ENCODE assay signal across 8 cellular contexts in the genomic region with DNA sequence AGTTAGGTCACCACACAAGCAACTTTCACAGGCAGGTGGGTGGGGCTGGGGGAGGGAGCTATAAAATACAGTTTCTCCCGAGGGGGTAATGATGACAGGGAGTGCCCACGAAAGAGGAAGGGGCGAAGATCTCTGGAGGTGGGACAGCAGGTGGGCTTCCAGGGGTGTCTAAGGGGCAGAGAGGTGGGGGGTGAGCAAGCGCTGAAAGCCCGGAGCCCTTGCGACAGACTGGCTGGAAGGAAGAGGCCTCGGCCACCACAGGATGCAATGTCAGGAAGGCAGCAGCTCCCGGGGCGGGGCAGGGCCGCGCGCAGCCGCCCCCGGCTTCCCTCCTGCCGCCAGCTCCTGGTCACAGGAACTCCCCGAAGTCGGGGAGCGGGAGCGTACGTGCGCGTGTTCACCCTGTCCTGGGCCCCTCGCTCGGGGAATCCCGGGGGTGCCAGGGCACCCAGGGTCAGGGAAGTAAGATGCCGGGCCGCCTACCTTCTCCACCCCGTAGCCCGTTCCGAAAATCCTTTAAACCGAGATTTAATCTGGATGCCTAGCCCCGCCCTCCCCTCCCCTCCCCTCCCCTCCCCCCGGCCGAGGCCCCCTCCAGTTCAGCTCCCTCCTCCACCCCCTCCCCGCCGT.
A peak's percentile ranks its signal among the peaks of the same experiment; 100 is the strongest.
DNase-seq lines count a peak whose midpoint lies in the region; ATAC-seq and TF ChIP-seq lines count a peak whose summit lies in the region.

No MANE protein-coding gene starts in this region.

- H3K4me1 Mint-ChIP-seq in CD4-positive, alpha-beta memory T cell, result peaks cover 33 to 47% (median 44%) of the 10 kb centered on the region in 4 donors
- peaks cover 46% of the 10 kb centered on the region for H3K4me1 Mint-ChIP-seq in activated T-helper 17 cell treated with anti-CD3 and anti-CD28 coated beads, Interleukin-2, amount 50 U/mL, for 72 hours
- H3K4me1 Mint-ChIP-seq in osteocyte (ENCODE audit: unreplicated experiment), result peaks cover 63% of the 10 kb centered on the region

- DNase-seq in CD4-positive, alpha-beta memory T cell, result peak in 3 of 5 donors; percentile 17 to 68 (median 20)
- DNase-seq in NCI-H146 (lab: John Stamatoyannopoulos, UW) (peak; percentile 61), osteocyte (ENCODE audit: extremely low spot score, unreplicated experiment) (no peak), NCI-H526 treated with DMSO at 0.1 percent for 48 hours (lab: John Stamatoyannopoulos, UW) (no peak), NCI-H2196 (lab: John Stamatoyannopoulos, UW; ENCODE audit: unreplicated experiment) (no peak)

- POLR2A ChIA-PET in CD4-positive, alpha-beta memory T cell (lab: Charles Lee; ENCODE audit: partially characterized antibody), result interaction anchor here (0.6 to 1.6 kb wide), 4 partner anchors 13 to 194 kb away, joined by 3 to 4 read pairs (median 4); no protein-coding TSS in a partner anchor

- H3K36me3 Mint-ChIP-seq in CD4-positive, alpha-beta memory T cell, result no peaks in the 10 kb centered on the region
- peaks cover 33% of the 10 kb centered on the region for H3K36me3 Mint-ChIP-seq in activated T-helper 17 cell treated with anti-CD3 and anti-CD28 coated beads, Interleukin-2, amount 50 U/mL, for 72 hours (ENCODE audit: low read depth)
- peaks cover 4% of the 10 kb centered on the region for H3K36me3 Mint-ChIP-seq in osteocyte (ENCODE audit: unreplicated experiment)

- peak overlapping the region; percentile 73 to 93 (median 84) for H3K4me3 Mint-ChIP-seq in CD4-positive, alpha-beta memory T cell
- H3K4me3 Mint-ChIP-seq in activated T-helper 17 cell treated with anti-CD3 and anti-CD28 coated beads, Interleukin-2, amount 50 U/mL, for 72 hours, result peak overlapping the region; percentile 94
- H3K4me3 Mint-ChIP-seq in osteocyte (ENCODE audit: unreplicated experiment), result peak overlapping the region; percentile 56

- peaks cover 0 to 5% (median 0%) of the 10 kb centered on the region in 8 donors for H3K9me3 Mint-ChIP-seq in CD4-positive, alpha-beta memory T cell
- H3K9me3 Mint-ChIP-seq in activated T-helper 17 cell treated with anti-CD3 and anti-CD28 coated beads, Interleukin-2, amount 50 U/mL, for 72 hours, result no peaks in the 10 kb centered on the region
- H3K9me3 Mint-ChIP-seq in osteocyte (ENCODE audit: unreplicated experiment), result no peaks in the 10 kb centered on the region

- H3K36me3 ChIP-seq in CD4-positive, alpha-beta memory T cell (ENCODE audit: insufficient read depth, low read length), result no peaks in the 10 kb centered on the region
- H3K36me3 ChIP-seq in gastroesophageal sphincter, result no peaks in the 10 kb centered on the region

- H3K4me3 ChIP-seq in CD4-positive, alpha-beta memory T cell (ENCODE audit: low read length in 2 of 2), result peak overlapping the region; percentile 11 to 52
- peak overlapping the region; percentile 31 to 65 for H3K4me3 ChIP-seq in gastroesophageal sphincter

- no peaks in the 10 kb centered on the region for H3K27me3 Mint-ChIP-seq in CD4-positive, alpha-beta memory T cell
- no peaks in the 10 kb centered on the region for H3K27me3 Mint-ChIP-seq in activated T-helper 17 cell treated with anti-CD3 and anti-CD28 coated beads, Interleukin-2, amount 50 U/mL, for 72 hours
- H3K27me3 Mint-ChIP-seq in osteocyte (ENCODE audit: unreplicated experiment), result no peaks in the 10 kb centered on the region

- TF ChIP-seq CTCF in gastroesophageal sphincter (IDR thresholded peaks at IDR 0.05) (no peak), osteocyte (IDR thresholded peaks at IDR 0.05) (no peak)

- H3K27me3 ChIP-seq in CD4-positive, alpha-beta memory T cell (ENCODE audit: insufficient read depth, low read length), result no peaks in the 10 kb centered on the region
- no peaks in the 10 kb centered on the region for H3K27me3 ChIP-seq in gastroesophageal sphincter

- H3K4me1 ChIP-seq in CD4-positive, alpha-beta memory T cell (ENCODE audit: insufficient read depth, low read length), result peaks cover 43% of the 10 kb centered on the region
- H3K4me1 ChIP-seq in gastroesophageal sphincter, result peaks cover 0 to 97% (median 71%) of the 10 kb centered on the region in 3 donors

- H3K27ac Mint-ChIP-seq in CD4-positive, alpha-beta memory T cell, result peak overlapping the region in 6 of 7 donors; percentile 58 to 83 (median 74)
- H3K27ac Mint-ChIP-seq in activated T-helper 17 cell treated with anti-CD3 and anti-CD28 coated beads, Interleukin-2, amount 50 U/mL, for 72 hours, result peak overlapping the region; percentile 92
- peak overlapping the region; percentile 46 for H3K27ac Mint-ChIP-seq in osteocyte (ENCODE audit: unreplicated experiment)

- no peak overlapping the region for H3K27ac ChIP-seq in CD4-positive, alpha-beta memory T cell (ENCODE audit: low read depth, low read length)
- H3K27ac ChIP-seq in gastroesophageal sphincter, result peak overlapping the region; percentile 10 to 85 (median 81)

- WGBS in gastroesophageal sphincter (ENCODE audit: low coverage in 1 of 2), 2 donors, result 0% methylated on average over 3 of the region's 36 CpGs; no CpG with 5 or more reads in 1 of the 2 donors

- no peak for TF ChIP-seq EP300 in gastroesophageal sphincter (IDR thresholded peaks at IDR 0.05)

- intact Hi-C loops in CD4-positive, alpha-beta memory T cell (cut with micrococcal nuclease), result loop anchor here (2.0 to 10.0 kb wide), 3 partner anchors 45 to 203 kb away; a partner anchor contains a TSS

- no peak for TF ChIP-seq POLR2A in gastroesophageal sphincter (IDR thresholded peaks at IDR 0.05)

- no peaks in the 10 kb centered on the region for H3K9me3 ChIP-seq in CD4-positive, alpha-beta memory T cell (ENCODE audit: control insufficient read depth in 1 of 2, low read length in 2 of 2)
- no peaks in the 10 kb centered on the region for H3K9me3 ChIP-seq in gastroesophageal sphincter

- CTCF ChIA-PET in CD4-positive, alpha-beta memory T cell (lab: Charles Lee; ENCODE audit: partially characterized antibody), result no interaction called here

- ATAC-seq in GM21390 (IDR thresholded peaks at IDR 0.05; ENCODE audit: unreplicated experiment) (peak; percentile 28), gastroesophageal sphincter (peak; percentile 51)
- peak; percentile 76 for ATAC-seq in activated T-helper 17 cell treated with anti-CD3 and anti-CD28 coated beads, Interleukin-2, amount 50 U/mL, for 72 hours (replicated peaks)

Comparison
In these comparisons a context has a peak if more than half of its experiments do, and no peak if none do; other contexts are left out.
1. DNase-seq: peak in CD4-positive, alpha-beta memory T cell (3 of 5) and NCI-H146 (single experiment); none in osteocyte (single experiment), NCI-H526 treated with DMSO at 0.1 percent for 48 hours (single experiment) and NCI-H2196 (single experiment).
2. Peak in every context shown above with its lines, with median percentiles within 50 percentile points of each other: H3K27ac Mint-ChIP-seq, H3K4me3 Mint-ChIP-seq and ATAC-seq.